13 cellular contexts compared by ENCODE assay signal in the genomic region with DNA sequence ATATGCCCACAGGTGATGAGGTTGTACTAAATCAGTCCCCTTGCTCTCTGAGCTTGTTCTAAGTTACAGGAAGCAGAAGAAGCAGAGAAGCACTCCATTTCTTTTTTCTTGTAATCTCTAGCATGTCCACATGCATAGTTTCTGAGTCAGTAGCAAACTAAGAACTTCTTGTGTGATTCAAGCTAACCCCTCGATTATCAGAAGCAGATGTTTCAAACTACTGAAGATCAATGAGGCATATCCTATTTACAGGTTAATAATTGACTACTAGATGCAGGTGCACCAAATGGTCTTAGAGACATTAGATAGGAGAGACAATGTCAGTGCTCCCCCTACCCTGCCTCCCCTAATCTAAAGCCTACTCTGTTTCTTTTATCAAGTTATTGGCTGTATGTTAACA. TPM values are rescaled to one million over a fixed set of nuclear protein-coding genes. Genes with fewer than 3 reads are reported as not detected.
DNase-seq lines count a peak whose midpoint lies in the region; ATAC-seq lines count a peak whose summit lies in the region.
"Had no signal": no experiment of that assay in that cellular context is flagged by ENCODE, and none has a peak within 500 bp of the region (broad histone marks: within the 10 kb centered on the region; RNA-seq: fewer than 3 reads in every experiment).

No MANE protein-coding gene starts in this region.

- peak; percentile 29 for DNase-seq in ELR (ENCODE audit: low read depth)
- peak; percentile 27 for DNase-seq in RPMI7951 (ENCODE audit: low read depth)
- peak; percentile 65 for DNase-seq in renal cortical epithelial cell (ENCODE audit: low read depth)

- peak; percentile 96 for ATAC-seq in GM18907 (IDR thresholded peaks at IDR 0.05; ENCODE audit: unreplicated experiment)
- peak; percentile 86 for ATAC-seq in GM19468 (IDR thresholded peaks at IDR 0.05; ENCODE audit: extremely low read depth, unreplicated experiment)
- peak; percentile 92 for ATAC-seq in GM21825 (IDR thresholded peaks at IDR 0.05; ENCODE audit: unreplicated experiment)
- peak; percentile 80 for ATAC-seq in HG02981 (IDR thresholded peaks at IDR 0.05; ENCODE audit: unreplicated experiment)
- ATAC-seq in HG03378 (IDR thresholded peaks at IDR 0.05; ENCODE audit: unreplicated experiment): peak; percentile 96

RNA-seq across cellular contexts. Expression of a gene that starts 21.3 kb away (rescaled TPM):
- 0.36 and 2.9 TPM in 2 replicates for total RNA-seq in RPMI7951 (2014; rRNA removed; shearing (Covaris generic))
- total RNA-seq in renal cortical epithelial cell: 0.55 and 1.0 TPM in 2 replicates
- total RNA-seq: activated CD4-positive, alpha-beta memory T cell treated with anti-CD3 and anti-CD28 coated beads for 36 hours; activated naive CD4-positive, alpha-beta T cell treated with anti-CD3 and anti-CD28 coated beads for 36 hours; activated T-helper 1 cell treated with anti-CD3 and anti-CD28 coated beads, Interleukin-12 subunit alpha, Interleukin-12 subunit beta, Interleukin-2, Interleukin-4 antibody, amounts not matched to agents 30 ng/mL and 10 ng/mL and 1 ng/mL, durations not matched to agents 14 hours and 24 hours and 36 hours; B cell; CD8-positive, alpha-beta T cell had no signal

Comparison
In these comparisons a context has a peak if more than half of its experiments do, and no peak if none do; other contexts are left out.
1. Peak in every context shown above with its lines: DNase-seq and ATAC-seq.